ENCODE assay signal across 8 cellular contexts in the genomic region with DNA sequence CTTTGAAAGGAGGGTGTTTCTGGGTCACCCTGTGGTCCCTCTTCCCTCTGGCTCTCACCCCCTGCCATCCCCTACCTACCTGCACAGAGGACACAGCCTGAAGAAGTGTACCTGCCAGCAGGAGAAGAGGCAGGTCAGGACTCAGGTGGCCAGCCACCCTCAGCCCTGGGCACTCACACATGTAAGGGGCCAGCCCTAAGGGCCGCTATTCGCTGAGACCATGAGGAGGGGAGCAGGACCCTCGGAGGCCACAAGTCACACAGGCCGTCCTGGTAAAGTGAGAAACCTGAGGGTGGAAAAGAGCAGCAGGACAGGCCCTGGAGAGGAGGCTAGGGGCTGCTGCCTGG. TPM values are rescaled to one million over a fixed set of nuclear protein-coding genes. Genes with fewer than 3 reads are reported as not detected.
DNase-seq lines count a peak whose midpoint lies in the region; ATAC-seq, FAIRE-seq and TF ChIP-seq lines count a peak whose summit lies in the region.

No MANE protein-coding gene starts in this region.

- H3K9ac ChIP-seq in kidney (ENCODE audit: low read length in 2 of 2): peak overlapping the region; percentile 52 to 57

- intact Hi-C loops in activated T-helper 1 cell treated with anti-CD3 and anti-CD28 coated beads, Interleukin-12 subunit alpha, Interleukin-12 subunit beta, Interleukin-2, Interleukin-4 antibody, amounts not matched to agents 30 ng/mL and 10 ng/mL and 1 ng/mL, durations not matched to agents 14 hours and 24 hours and 36 hours (cut with micrococcal nuclease): no loop called here
- intact Hi-C loops in kidney (cut with DNase I): no loop called here

- TF ChIP-seq CTCF in kidney (IDR thresholded peaks at IDR 0.05; ENCODE audit: borderline replicate concordance, extremely low read depth, insufficient read depth): no peak

- no peaks in the 10 kb centered on the region for H3K9me3 ChIP-seq in kidney (ENCODE audit: control insufficient read depth in 1 of 2, low read length in 2 of 2)
- peaks cover 2% of the 10 kb centered on the region for H3K9me3 ChIP-seq in thymus (ENCODE audit: control insufficient read depth)

- H3K36me3 ChIP-seq in kidney (ENCODE audit: control insufficient read depth in 1 of 2, insufficient read depth in 2 of 2, low read length in 2 of 2) (peaks cover 0 to 6% of the 10 kb centered on the region in 2 donors), thymus (ENCODE audit: control insufficient read depth, insufficient read depth) (peaks cover 10% of the 10 kb centered on the region)

- no peaks in the 10 kb centered on the region for H3K27me3 Mint-ChIP-seq in activated CD8-positive, alpha-beta memory T cell treated with anti-CD3 and anti-CD28 coated beads, Interleukin-2, amount 10 ng/mL, durations not matched to agents 7 days and 5 days
- no peaks in the 10 kb centered on the region for H3K27me3 Mint-ChIP-seq in activated T-helper 1 cell treated with anti-CD3 and anti-CD28 coated beads, Interleukin-12 subunit alpha, Interleukin-12 subunit beta, Interleukin-2, Interleukin-4 antibody, amounts not matched to agents 30 ng/mL and 10 ng/mL and 1 ng/mL, durations not matched to agents 14 hours and 24 hours and 36 hours (ENCODE audit: insufficient read depth)

- no peaks in the 10 kb centered on the region for H3K27me3 ChIP-seq in thymus (ENCODE audit: control insufficient read depth, insufficient read depth)

- no peak overlapping the region for H3K27ac ChIP-seq in kidney (ENCODE audit: low read depth in 2 of 2, low read length in 2 of 2)
- H3K27ac ChIP-seq in thymus (ENCODE audit: low read depth): no peak overlapping the region

- peaks cover 2 to 19% of the 10 kb centered on the region in 2 donors for H3K4me1 ChIP-seq in kidney (ENCODE audit: control insufficient read depth in 1 of 2, insufficient read depth in 1 of 2, low read depth in 1 of 2, low read length in 2 of 2)
- H3K4me1 ChIP-seq in thymus (ENCODE audit: control insufficient read depth, insufficient read depth, low read length): peaks cover 23% of the 10 kb centered on the region

- H3K36me3 Mint-ChIP-seq in activated CD8-positive, alpha-beta memory T cell treated with anti-CD3 and anti-CD28 coated beads, Interleukin-2, amount 10 ng/mL, durations not matched to agents 7 days and 5 days: peaks cover 14% of the 10 kb centered on the region
- peaks cover 25% of the 10 kb centered on the region for H3K36me3 Mint-ChIP-seq in activated T-helper 1 cell treated with anti-CD3 and anti-CD28 coated beads, Interleukin-12 subunit alpha, Interleukin-12 subunit beta, Interleukin-2, Interleukin-4 antibody, amounts not matched to agents 30 ng/mL and 10 ng/mL and 1 ng/mL, durations not matched to agents 14 hours and 24 hours and 36 hours (ENCODE audit: low read depth)

- no peak for ATAC-seq in activated CD8-positive, alpha-beta memory T cell treated with anti-CD3 and anti-CD28 coated beads, Interleukin-2, amount 10 ng/mL, durations not matched to agents 7 days and 5 days

- peaks cover 29% of the 10 kb centered on the region for H3K4me1 Mint-ChIP-seq in activated CD8-positive, alpha-beta memory T cell treated with anti-CD3 and anti-CD28 coated beads, Interleukin-2, amount 10 ng/mL, durations not matched to agents 7 days and 5 days
- peaks cover 28% of the 10 kb centered on the region for H3K4me1 Mint-ChIP-seq in activated T-helper 1 cell treated with anti-CD3 and anti-CD28 coated beads, Interleukin-12 subunit alpha, Interleukin-12 subunit beta, Interleukin-2, Interleukin-4 antibody, amounts not matched to agents 30 ng/mL and 10 ng/mL and 1 ng/mL, durations not matched to agents 14 hours and 24 hours and 36 hours (ENCODE audit: low read depth)

- peak overlapping the region; percentile 86 for H3K4me3 Mint-ChIP-seq in activated CD8-positive, alpha-beta memory T cell treated with anti-CD3 and anti-CD28 coated beads, Interleukin-2, amount 10 ng/mL, durations not matched to agents 7 days and 5 days
- H3K4me3 Mint-ChIP-seq in activated T-helper 1 cell treated with anti-CD3 and anti-CD28 coated beads, Interleukin-12 subunit alpha, Interleukin-12 subunit beta, Interleukin-2, Interleukin-4 antibody, amounts not matched to agents 30 ng/mL and 10 ng/mL and 1 ng/mL, durations not matched to agents 14 hours and 24 hours and 36 hours: peak overlapping the region; percentile 96

- CTCF ChIA-PET in activated CD8-positive, alpha-beta memory T cell treated with anti-CD3 and anti-CD28 coated beads, Interleukin-2, amount 10 ng/mL, durations not matched to agents 7 days and 5 days (lab: Charles Lee): interaction anchor here (0.8 to 4.0 kb wide), 11 partner anchors 10 to 69 kb away, joined by 3 to 37 read pairs (median 6); a partner anchor contains a TSS

- WGBS in thymus: 34% methylated on average over 4 of the region's 4 CpGs

- peak overlapping the region; percentile 94 for H3K27ac Mint-ChIP-seq in activated CD8-positive, alpha-beta memory T cell treated with anti-CD3 and anti-CD28 coated beads, Interleukin-2, amount 10 ng/mL, durations not matched to agents 7 days and 5 days
- H3K27ac Mint-ChIP-seq in activated T-helper 1 cell treated with anti-CD3 and anti-CD28 coated beads, Interleukin-12 subunit alpha, Interleukin-12 subunit beta, Interleukin-2, Interleukin-4 antibody, amounts not matched to agents 30 ng/mL and 10 ng/mL and 1 ng/mL, durations not matched to agents 14 hours and 24 hours and 36 hours: peak overlapping the region; percentile 97

- DNase-seq in activated CD8-positive, alpha-beta memory T cell treated with anti-CD3 and anti-CD28 coated beads, Interleukin-2, amount 10 ng/mL, durations not matched to agents 7 days and 5 days: no peak
- no peak for DNase-seq in activated CD8-positive, alpha-beta memory T cell treated with anti-CD3 and anti-CD28 coated beads, Interleukin-2, amount 50 U/mL, for 48 hours
- DNase-seq in activated T-helper 1 cell treated with anti-CD3 and anti-CD28 coated beads, Interleukin-12 subunit alpha, Interleukin-12 subunit beta, Interleukin-2, Interleukin-4 antibody, amounts not matched to agents 30 ng/mL and 10 ng/mL and 1 ng/mL, durations not matched to agents 14 hours and 24 hours and 36 hours (ENCODE audit: low spot score): no peak
- DNase-seq in kidney (no peak), NCI-H1930 (lab: John Stamatoyannopoulos, UW) (no peak), NCI-H187 (lab: John Stamatoyannopoulos, UW) (no peak)
- no peak for DNase-seq in stimulated activated CD4-positive, alpha-beta T cell treated with anti-CD3 and anti-CD28 coated beads, Interleukin-1b, Interleukin-23, amount 100 ng/mL, for 48 hours

- no peak for FAIRE-seq in kidney (lab: Jason Lieb, UNC)

- no peaks in the 10 kb centered on the region for H3K9me3 Mint-ChIP-seq in activated CD8-positive, alpha-beta memory T cell treated with anti-CD3 and anti-CD28 coated beads, Interleukin-2, amount 10 ng/mL, durations not matched to agents 7 days and 5 days (ENCODE audit: low read depth)
- H3K9me3 Mint-ChIP-seq in activated T-helper 1 cell treated with anti-CD3 and anti-CD28 coated beads, Interleukin-12 subunit alpha, Interleukin-12 subunit beta, Interleukin-2, Interleukin-4 antibody, amounts not matched to agents 30 ng/mL and 10 ng/mL and 1 ng/mL, durations not matched to agents 14 hours and 24 hours and 36 hours: no peaks in the 10 kb centered on the region

- H3K4me3 ChIP-seq in kidney (ENCODE audit: low read length in 2 of 2) (peak overlapping the region; percentile 80 to 94), thymus (ENCODE audit: low read length) (peak overlapping the region; percentile 64)

RNA-seq across cellular contexts. Expression of a gene that starts 1.2 kb away (rescaled TPM):
- 10 to 100 TPM; 70.5 to 74.9 TPM for total RNA-seq in activated CD8-positive, alpha-beta memory T cell treated with anti-CD3 and anti-CD28 coated beads, Interleukin-2, amount 10 ng/mL, durations not matched to agents 7 days and 5 days
- total RNA-seq in activated T-helper 1 cell treated with anti-CD3 and anti-CD28 coated beads, Interleukin-12 subunit alpha, Interleukin-12 subunit beta, Interleukin-2, Interleukin-4 antibody, amounts not matched to agents 30 ng/mL and 10 ng/mL and 1 ng/mL, durations not matched to agents 14 hours and 24 hours and 36 hours: 89.6 and 91.0 TPM in 2 replicates
- 29.6 TPM for total RNA-seq in kidney
- 34.4 TPM for polyA plus RNA-seq in kidney (ENCODE audit: insufficient read depth, low read depth, low replicate concordance)
- 127 TPM for polyA plus RNA-seq in thymus

RNA-seq across cellular contexts. Expression of a gene that starts 19.7 kb away (rescaled TPM):
- 10 to 100 TPM; 53.8 to 72.3 TPM for total RNA-seq in activated CD8-positive, alpha-beta memory T cell treated with anti-CD3 and anti-CD28 coated beads, Interleukin-2, amount 10 ng/mL, durations not matched to agents 7 days and 5 days
- total RNA-seq in activated T-helper 1 cell treated with anti-CD3 and anti-CD28 coated beads, Interleukin-12 subunit alpha, Interleukin-12 subunit beta, Interleukin-2, Interleukin-4 antibody, amounts not matched to agents 30 ng/mL and 10 ng/mL and 1 ng/mL, durations not matched to agents 14 hours and 24 hours and 36 hours: 42.3 and 45.2 TPM in 2 replicates
- total RNA-seq in kidney: 28.6 TPM
- polyA plus RNA-seq in kidney (ENCODE audit: insufficient read depth, low read depth, low replicate concordance) (25.0 TPM), thymus (16.8 TPM)

RNA-seq across cellular contexts. Expression of a gene that starts 32.0 kb away (rescaled TPM):
- total RNA-seq in activated CD8-positive, alpha-beta memory T cell treated with anti-CD3 and anti-CD28 coated beads, Interleukin-2, amount 10 ng/mL, durations not matched to agents 7 days and 5 days: 10 to 100 TPM; 27.4 to 27.9 TPM
- total RNA-seq in activated T-helper 1 cell treated with anti-CD3 and anti-CD28 coated beads, Interleukin-12 subunit alpha, Interleukin-12 subunit beta, Interleukin-2, Interleukin-4 antibody, amounts not matched to agents 30 ng/mL and 10 ng/mL and 1 ng/mL, durations not matched to agents 14 hours and 24 hours and 36 hours: 29.0 and 30.9 TPM in 2 replicates
- total RNA-seq in kidney: 24.9 TPM
- polyA plus RNA-seq in kidney (ENCODE audit: insufficient read depth, low read depth, low replicate concordance) (16.6 TPM), thymus (15.0 TPM)

RNA-seq across cellular contexts. Expression of a gene that starts 48.3 kb away (rescaled TPM):
- 1 to 10 TPM; 6.3 to 7.7 TPM for total RNA-seq in activated CD8-positive, alpha-beta memory T cell treated with anti-CD3 and anti-CD28 coated beads, Interleukin-2, amount 10 ng/mL, durations not matched to agents 7 days and 5 days
- 7.2 and 8.4 TPM in 2 replicates for total RNA-seq in activated T-helper 1 cell treated with anti-CD3 and anti-CD28 coated beads, Interleukin-12 subunit alpha, Interleukin-12 subunit beta, Interleukin-2, Interleukin-4 antibody, amounts not matched to agents 30 ng/mL and 10 ng/mL and 1 ng/mL, durations not matched to agents 14 hours and 24 hours and 36 hours
- total RNA-seq in kidney: 6.9 TPM
- polyA plus RNA-seq in kidney (ENCODE audit: insufficient read depth, low read depth, low replicate concordance) (3.4 TPM), thymus (8.8 TPM)
